In the genomic region with DNA sequence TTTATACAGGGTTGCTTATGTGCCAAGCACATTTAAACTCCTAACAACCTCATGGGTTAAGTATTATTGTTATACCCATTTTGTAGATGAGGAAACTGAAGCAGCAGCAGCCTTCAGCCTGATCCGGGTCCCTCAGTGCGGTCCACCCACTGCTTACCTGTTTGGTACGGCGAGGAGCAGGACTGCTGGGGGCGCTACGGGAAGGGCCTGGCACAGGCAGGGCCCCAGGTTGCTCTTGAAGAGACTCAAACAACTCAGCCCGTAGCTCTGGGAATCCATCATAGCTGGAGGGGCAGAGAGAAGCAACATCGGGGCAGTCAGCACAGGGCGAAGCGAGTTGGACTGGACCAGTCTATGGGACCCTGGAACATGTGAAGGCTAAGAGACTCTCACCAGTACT, we compare ENCODE assay signal across 15 cellular contexts.
"Had no signal": no experiment of that assay in that cellular context is flagged by ENCODE, and none has a peak within 500 bp of the region (broad histone marks: within the 10 kb centered on the region; RNA-seq: fewer than 3 reads in every experiment).

No MANE protein-coding gene starts in this region.

- H3K4me1 ChIP-seq: right atrium auricular region, tibial artery had no signal

- H3K4me3 Mint-ChIP-seq: endodermal cell; nephron; stimulated activated naive CD8-positive, alpha-beta T cell treated with anti-CD3 and anti-CD28 coated beads, Interleukin-15, Interleukin-2, amounts not matched to agents 100 ng/mL and 50 ng/mL, for 24 hours had no signal

- ATAC-seq: heart left ventricle had no signal

- H3K4me1 Mint-ChIP-seq: endodermal cell, nephron had no signal

- H3K27ac ChIP-seq: heart left ventricle, right atrium auricular region, tibial artery had no signal

- H3K9me3 ChIP-seq: heart left ventricle, right atrium auricular region, tibial artery had no signal

- DNase-seq: cerebellar nuclear complex; dermis blood vessel endothelial cell; endodermal cell; foreskin melanocyte; heart left ventricle; hippocampal formation; kidney glomerular epithelial cell; mesendoderm; naive B cell; small intestine; stimulated activated CD4-positive, alpha-beta T cell treated with anti-CD3 and anti-CD28 coated beads, Interleukin-2, amount 100 ng/mL, for 48 hours had no signal

- H3K27me3 ChIP-seq: heart left ventricle, right atrium auricular region, tibial artery had no signal

- H3K9me3 Mint-ChIP-seq: endodermal cell; naive B cell; nephron; stimulated activated naive CD8-positive, alpha-beta T cell treated with anti-CD3 and anti-CD28 coated beads, Interleukin-15, Interleukin-2, amounts not matched to agents 100 ng/mL and 50 ng/mL, for 24 hours had no signal

- H3K27ac Mint-ChIP-seq: endodermal cell, nephron had no signal

- H3K27me3 Mint-ChIP-seq: naive B cell; stimulated activated naive CD8-positive, alpha-beta T cell treated with anti-CD3 and anti-CD28 coated beads, Interleukin-15, Interleukin-2, amounts not matched to agents 100 ng/mL and 50 ng/mL, for 24 hours had no signal

- H3K4me3 ChIP-seq: heart left ventricle, right atrium auricular region, tibial artery had no signal
